8 cellular contexts compared by ENCODE assay signal in genomic region chr1:46717654-46718053, GRCh38. TPM values are rescaled to one million over a fixed set of nuclear protein-coding genes. Genes with fewer than 3 reads are reported as not detected.
DNase-seq lines count a peak whose midpoint lies in the region; ATAC-seq and TF ChIP-seq lines count a peak whose summit lies in the region.

No MANE protein-coding gene starts in this region.

- WGBS in endodermal cell (ENCODE audit: insufficient coverage in 1 of 2, insufficient read length in 1 of 2), 2 experiments: 77 to 88% methylated on average over 3 to 9 of the region's 9 CpGs

- H3K9me3 ChIP-seq in OCI-LY1 (ENCODE audit: low read length) (no peaks in the 10 kb centered on the region), endodermal cell (ENCODE audit: control insufficient read depth, low read length) (no peaks in the 10 kb centered on the region), parathyroid adenoma (ENCODE audit: control insufficient read depth, low read length) (no peaks in the 10 kb centered on the region)

- no peak overlapping the region for H2AFZ ChIP-seq in OCI-LY1 (ENCODE audit: low read length)
- H2AFZ ChIP-seq in parathyroid adenoma: no peak overlapping the region

- no peak overlapping the region for H3K27ac ChIP-seq in OCI-LY1 (ENCODE audit: low read depth, low read length, poor library complexity, severe bottlenecking)
- no peak overlapping the region for H3K27ac ChIP-seq in endodermal cell (ENCODE audit: low read depth, low read length)
- H3K27ac ChIP-seq in parathyroid adenoma: no peak overlapping the region

- H3K9ac ChIP-seq in OCI-LY1 (ENCODE audit: low read length) (peak overlapping the region; percentile 83), endodermal cell (ENCODE audit: extremely low read depth, low read length, poor library complexity, severe bottlenecking) (peak overlapping the region; percentile 71), parathyroid adenoma (no peak overlapping the region)

- no peaks in the 10 kb centered on the region for H4K20me1 ChIP-seq in OCI-LY1 (ENCODE audit: insufficient read depth, low read length)

- H3K4me3 Mint-ChIP-seq in endodermal cell: peak overlapping the region; percentile 85

- ATAC-seq in GM19467 (IDR thresholded peaks at IDR 0.05; ENCODE audit: unreplicated experiment): no peak

- no peaks in the 10 kb centered on the region for H3F3A ChIP-seq in OCI-LY1 (ENCODE audit: insufficient read depth, low read length)

- H3K27me3 Mint-ChIP-seq in endodermal cell (ENCODE audit: insufficient read depth): no peaks in the 10 kb centered on the region

- H3K4me3 ChIP-seq in OCI-LY1 (ENCODE audit: low read depth, low read length, poor library complexity, severe bottlenecking) (peak overlapping the region; percentile 71), endodermal cell (ENCODE audit: low read length) (peak overlapping the region; percentile 94), parathyroid adenoma (ENCODE audit: low read depth, low read length) (peak overlapping the region; percentile 80)

- H3K4me1 Mint-ChIP-seq in endodermal cell: peaks cover 45% of the 10 kb centered on the region

- H3K79me2 ChIP-seq in OCI-LY1 (ENCODE audit: insufficient read depth, low read length): peaks cover 11% of the 10 kb centered on the region
- peaks cover 10% of the 10 kb centered on the region for H3K79me2 ChIP-seq in parathyroid adenoma

- H3K27me3 ChIP-seq in OCI-LY1 (ENCODE audit: insufficient read depth, low read length): no peaks in the 10 kb centered on the region
- no peaks in the 10 kb centered on the region for H3K27me3 ChIP-seq in endodermal cell (ENCODE audit: control insufficient read depth, insufficient read depth, low read length, poor library complexity, severe bottlenecking)
- H3K27me3 ChIP-seq in parathyroid adenoma (ENCODE audit: control insufficient read depth, insufficient read depth, low read length): no peaks in the 10 kb centered on the region

- peak overlapping the region; percentile 90 for H3K27ac Mint-ChIP-seq in endodermal cell

- H3K9me2 ChIP-seq in OCI-LY1 (ENCODE audit: low read depth, low read length): no peaks in the 10 kb centered on the region

- DNase-seq in ELF-1 (ENCODE audit: low read depth, low spot score): peak; percentile 15
- DNase-seq in endodermal cell: no peak
- no peak for DNase-seq in NCI-H1092 (lab: John Stamatoyannopoulos, UW)
- no peak for DNase-seq in COLO829 (ENCODE audit: low spot score)
- no peak for DNase-seq in foreskin melanocyte

- H3K9me3 Mint-ChIP-seq in endodermal cell: no peaks in the 10 kb centered on the region

- H3K4me1 ChIP-seq in OCI-LY1 (ENCODE audit: insufficient read depth, low read length, severe bottlenecking) (peaks cover 26% of the 10 kb centered on the region), endodermal cell (ENCODE audit: control insufficient read depth, insufficient read depth, low read length) (peaks cover 11% of the 10 kb centered on the region), parathyroid adenoma (peaks cover 6% of the 10 kb centered on the region)

- TF ChIP-seq CTCF in OCI-LY1 (IDR thresholded peaks at IDR 0.05; ENCODE audit: low read length) (no peak), endodermal cell (conservative IDR thresholded peaks at IDR 0.05) (no peak), parathyroid adenoma (IDR thresholded peaks at IDR 0.05) (no peak)

- peaks cover 31% of the 10 kb centered on the region for H3K36me3 ChIP-seq in OCI-LY1 (ENCODE audit: insufficient read depth, low read length)
- H3K36me3 ChIP-seq in endodermal cell (ENCODE audit: control insufficient read depth, insufficient read depth, low read length): peaks cover 32% of the 10 kb centered on the region
- H3K36me3 ChIP-seq in parathyroid adenoma (ENCODE audit: control insufficient read depth, insufficient read depth, low read length): no peaks in the 10 kb centered on the region

- H3K4me2 ChIP-seq in OCI-LY1 (ENCODE audit: low read length) (peak overlapping the region; percentile 88), parathyroid adenoma (ENCODE audit: low read length) (peak overlapping the region; percentile 83)

- peaks cover 35% of the 10 kb centered on the region for H3K36me3 Mint-ChIP-seq in endodermal cell (ENCODE audit: low read depth)

RNA-seq across cellular contexts. Expression of gene EFCAB14, which starts 1.3 kb away (rescaled TPM):
- total RNA-seq in endodermal cell: 10 to 100 TPM; 82.7 to 83.4 TPM
- 40.8 TPM for polyA plus RNA-seq in endodermal cell (2013, experiment 1 of 2)
- polyA plus RNA-seq in endodermal cell (2013, experiment 2 of 2): 37.3 TPM

RNA-seq across cellular contexts. Expression of gene TEX38, which starts 46.0 kb away (rescaled TPM):
- total RNA-seq in endodermal cell: under 1 TPM in 1 of 2 donors, not detected in 1; 0.55 TPM
- not detected for polyA plus RNA-seq in endodermal cell (2013, experiment 1 of 2)
- polyA plus RNA-seq in endodermal cell (2013, experiment 2 of 2): 0.37 TPM

RNA-seq across cellular contexts. Expression of gene ATPAF1, which starts 49.5 kb away (rescaled TPM):
- 10 to 100 TPM; 56.1 to 84.2 TPM for total RNA-seq in endodermal cell
- 70.7 TPM for polyA plus RNA-seq in endodermal cell (2013, experiment 1 of 2)
- polyA plus RNA-seq in endodermal cell (2013, experiment 2 of 2): 67.8 TPM
